1 cellular context compared by ENCODE assay signal in genomic region chr10:33290286-33291052, GRCh38.
TF ChIP-seq lines count a peak whose summit lies in the region.

No MANE protein-coding gene starts in this region.

TF ChIP-seq in HEK293, 187 proteins besides CTCF, POLR2A, EP300 and RAD21 (continued from another document):
- TF ChIP-seq ZSCAN4 (tag by site-specific recombination; IDR thresholded peaks at IDR 0.05) (no peak), REST (tag by site-specific recombination; IDR thresholded peaks at IDR 0.05) (0 out of 2 replicates have a peak, but pooled peaks have one; percentile 10), ZNF138 (tag by site-specific recombination; IDR thresholded peaks at IDR 0.05; ENCODE audit: borderline replicate concordance) (no peak), ZNF513 (tag by site-specific recombination; IDR thresholded peaks at IDR 0.05) (no peak), ZEB2 (tag by site-specific recombination; IDR thresholded peaks at IDR 0.05) (no peak), ZNF830 (tag by site-specific recombination; IDR thresholded peaks at IDR 0.05; ENCODE audit: low read depth) (no peak), AEBP2 (tag by site-specific recombination; IDR thresholded peaks at IDR 0.05; ENCODE audit: borderline replicate concordance) (no peak), TSHZ1 (tag by site-specific recombination; IDR thresholded peaks at IDR 0.05; ENCODE audit: borderline replicate concordance) (no peak), ZNF600 (tag by site-specific recombination; IDR thresholded peaks at IDR 0.05) (no peak), KLF16 (tag by site-specific recombination; IDR thresholded peaks at IDR 0.05) (no peak), SALL2 (tag by site-specific recombination; IDR thresholded peaks at IDR 0.05; ENCODE audit: borderline replicate concordance) (no peak), EGR2 (tag by site-specific recombination; IDR thresholded peaks at IDR 0.05; ENCODE audit: low read depth) (no peak), ZNF37A (tag by site-specific recombination; IDR thresholded peaks at IDR 0.05) (no peak), HIC1 (tag by site-specific recombination; IDR thresholded peaks at IDR 0.05) (no peak), ZNF776 (tag by site-specific recombination; IDR thresholded peaks at IDR 0.05; ENCODE audit: borderline replicate concordance) (no peak), ZSCAN30 (tag by site-specific recombination; IDR thresholded peaks at IDR 0.05) (0 out of 2 replicates have a peak, but pooled peaks have one; percentile 5), SP2 (tag by site-specific recombination; IDR thresholded peaks at IDR 0.05) (no peak), ZNF18 (tag by site-specific recombination; IDR thresholded peaks at IDR 0.05) (0 out of 2 replicates have a peak, but pooled peaks have one; percentile 49), ZNF677 (tag by site-specific recombination; IDR thresholded peaks at IDR 0.05) (no peak), ZNF664 (tag by site-specific recombination; IDR thresholded peaks at IDR 0.05) (0 out of 2 replicates have a peak, but pooled peaks have one; percentile 19), GLIS2 (tag by site-specific recombination; IDR thresholded peaks at IDR 0.05) (no peak), ZFHX2 (tag by site-specific recombination; conservative IDR thresholded peaks at IDR 0.05) (no peak), GFI1B (tag by site-specific recombination; IDR thresholded peaks at IDR 0.05) (no peak), GLI2 (tag by site-specific recombination; IDR thresholded peaks at IDR 0.05; ENCODE audit: borderline replicate concordance, low read depth) (peak; percentile 36; the same call in 1 of the 2 replicates), INSM2 (tag by site-specific recombination; IDR thresholded peaks at IDR 0.05) (no peak), ZNF394 (tag by site-specific recombination; IDR thresholded peaks at IDR 0.05; ENCODE audit: borderline replicate concordance) (no peak), ZNF292 (tag by site-specific recombination; IDR thresholded peaks at IDR 0.05; ENCODE audit: borderline replicate concordance, low read depth) (no peak), ZNF692 (tag by site-specific recombination; IDR thresholded peaks at IDR 0.05) (peak; percentile 80; the same call in 1 of the 2 replicates), ZSCAN16 (tag by site-specific recombination; IDR thresholded peaks at IDR 0.05) (no peak), SP7 (tag by site-specific recombination; IDR thresholded peaks at IDR 0.05) (peak; percentile 65; the same call in 1 of the 2 replicates), MEIS1 (CRISPR knock-in tag; IDR thresholded peaks at IDR 0.05; ENCODE audit: borderline replicate concordance) (no peak), PRDM4 (tag by site-specific recombination; IDR thresholded peaks at IDR 0.05) (no peak), ZNF324 (tag by site-specific recombination; IDR thresholded peaks at IDR 0.05) (no peak)
